Comparison of ENCODE assay signal across 8 cellular contexts in genomic region chr6:158653577-158654354, GRCh38. TPM values are rescaled to one million over a fixed set of nuclear protein-coding genes. Genes with fewer than 3 reads are reported as not detected.
DNase-seq lines count a peak whose midpoint lies in the region; ATAC-seq and TF ChIP-seq lines count a peak whose summit lies in the region.

No MANE protein-coding gene starts in this region.

- H3K9me3 ChIP-seq in esophagus squamous epithelium, result no peaks in the 10 kb centered on the region
- H3K9me3 ChIP-seq in spleen, result no peaks in the 10 kb centered on the region

- TF ChIP-seq POLR2A in esophagus squamous epithelium (IDR thresholded peaks at IDR 0.05), result peak in 1 of 4 donors; percentile 52
- TF ChIP-seq POLR2A in spleen (IDR thresholded peaks at IDR 0.05), result no peak

- H3K27ac ChIP-seq in esophagus squamous epithelium (peak overlapping the region; percentile 64 to 87 (median 78)), spleen (peak overlapping the region; percentile 76 to 95 (median 89))

- H3K27me3 ChIP-seq in esophagus squamous epithelium (no peaks in the 10 kb centered on the region), spleen (replicated peaks in 1 of 7) (no peaks in the 10 kb centered on the region)

- WGBS in esophagus squamous epithelium, 2 donors, result 67 to 69% methylated on average over 14 to 15 of the region's 15 CpGs
- WGBS in spleen, 5 donors, result 40 to 50% (median 43%) methylated on average over 15 of the region's 15 CpGs

- ATAC-seq in GM18873 (IDR thresholded peaks at IDR 0.05; ENCODE audit: low FRiP score, unreplicated experiment) (peak; percentile 38), HG03280 (IDR thresholded peaks at IDR 0.05; ENCODE audit: unreplicated experiment) (peak; percentile 51), WTC11 (no peak; the same call in 1 of the 2 replicates)
- ATAC-seq in activated CD8-positive, alpha-beta T cell treated with anti-CD3 and anti-CD28 coated beads for 36 hours, result peak; percentile 52

- H3K4me1 Mint-ChIP-seq in activated CD8-positive, alpha-beta T cell treated with anti-CD3 and anti-CD28 coated beads for 36 hours (ENCODE audit: low read depth), result peaks cover 60% of the 10 kb centered on the region
- H3K4me1 Mint-ChIP-seq in WTC11, result peaks cover 18% of the 10 kb centered on the region

- H3K36me3 ChIP-seq in esophagus squamous epithelium (no peaks in the 10 kb centered on the region), spleen (peaks cover 0 to 21% (median 0%) of the 10 kb centered on the region in 6 donors)

- H3K4me1 ChIP-seq in esophagus squamous epithelium (peaks cover 0 to 34% (median 19%) of the 10 kb centered on the region in 3 donors), spleen (peaks cover 25 to 83% (median 70%) of the 10 kb centered on the region in 6 donors)

- CTCF ChIA-PET in activated CD8-positive, alpha-beta T cell treated with anti-CD3 and anti-CD28 coated beads for 36 hours (lab: Charles Lee), result interaction anchor here (1.2 to 1.7 kb wide), 2 partner anchors 10 to 38 kb away, joined by 3 to 10 read pairs; no protein-coding TSS in a partner anchor
- CTCF ChIA-PET in WTC11 (lab: Charles Lee), result interaction anchor here (0.7 kb wide), 2 partner anchors 25 to 65 kb away, joined by 3 to 4 read pairs; no protein-coding TSS in a partner anchor

- peak overlapping the region; percentile 98 for H3K27ac Mint-ChIP-seq in activated CD8-positive, alpha-beta T cell treated with anti-CD3 and anti-CD28 coated beads for 36 hours
- H3K27ac Mint-ChIP-seq in WTC11, result no peak overlapping the region

- no peak for TF ChIP-seq CTCF in activated CD8-positive, alpha-beta T cell treated with anti-CD3 and anti-CD28 coated beads for 36 hours (IDR thresholded peaks at IDR 0.05)
- TF ChIP-seq CTCF in esophagus squamous epithelium (IDR thresholded peaks at IDR 0.05), result no peak
- TF ChIP-seq CTCF in spleen (IDR thresholded peaks at IDR 0.05 in 8 of 11, conservative IDR thresholded peaks at IDR 0.05 in 3 of 11), result peak in 2 of 11 experiments; percentile 10 to 18
- no peak for TF ChIP-seq CTCF in foreskin fibroblast (IDR thresholded peaks at IDR 0.05; ENCODE audit: low read depth, low read length)
- TF ChIP-seq CTCF in WTC11 (IDR thresholded peaks at IDR 0.05), result no peak

- intact Hi-C loops in activated CD8-positive, alpha-beta T cell treated with anti-CD3 and anti-CD28 coated beads for 36 hours (cut with micrococcal nuclease), result no loop called here
- intact Hi-C loops in esophagus squamous epithelium (cut with DNase I), result no loop called here
- intact Hi-C loops in spleen (cut with DNase I; ENCODE audit: low total_unique reads), result no loop called here
- intact Hi-C loops in posterior vena cava (cut with DNase I), result no loop called here

- peaks cover 72% of the 10 kb centered on the region for H3K36me3 Mint-ChIP-seq in activated CD8-positive, alpha-beta T cell treated with anti-CD3 and anti-CD28 coated beads for 36 hours (ENCODE audit: low read depth)
- H3K36me3 Mint-ChIP-seq in WTC11, result no peaks in the 10 kb centered on the region

- peak overlapping the region in 1 of 4 donors; percentile 4 for H3K4me3 ChIP-seq in esophagus squamous epithelium
- H3K4me3 ChIP-seq in spleen, result peak overlapping the region in 2 of 8 donors; percentile 10 to 55
- H3K4me3 ChIP-seq in foreskin fibroblast (ENCODE audit: low read depth in 1 of 2, low read length in 2 of 2), result no peak overlapping the region

- peaks cover 2% of the 10 kb centered on the region for H3K27me3 Mint-ChIP-seq in activated CD8-positive, alpha-beta T cell treated with anti-CD3 and anti-CD28 coated beads for 36 hours
- H3K27me3 Mint-ChIP-seq in WTC11 (ENCODE audit: low read depth), result no peaks in the 10 kb centered on the region

- H3K9me3 Mint-ChIP-seq in activated CD8-positive, alpha-beta T cell treated with anti-CD3 and anti-CD28 coated beads for 36 hours, result peaks cover 7% of the 10 kb centered on the region
- H3K9me3 Mint-ChIP-seq in WTC11, result no peaks in the 10 kb centered on the region

- H3K4me3 Mint-ChIP-seq in activated CD8-positive, alpha-beta T cell treated with anti-CD3 and anti-CD28 coated beads for 36 hours, result peak overlapping the region; percentile 83
- no peak overlapping the region for H3K4me3 Mint-ChIP-seq in WTC11

- POLR2A ChIA-PET in activated CD8-positive, alpha-beta T cell treated with anti-CD3 and anti-CD28 coated beads for 36 hours (lab: Charles Lee), result interaction anchor here (0.6 to 7.8 kb wide), 5 partner anchors 9 to 1664 kb away, joined by 4 to 112 read pairs (median 7); partner anchors contain the start of gene DYNLT1
- POLR2A ChIA-PET in WTC11 (lab: Charles Lee), result no interaction called here

- DNase-seq in activated CD8-positive, alpha-beta T cell treated with anti-CD3 and anti-CD28 coated beads for 36 hours, result peak; percentile 97
- no peak for DNase-seq in esophagus squamous epithelium (lab: John Stamatoyannopoulos, UW)
- peak; percentile 91 for DNase-seq in spleen
- no peak for DNase-seq in posterior vena cava (ENCODE audit: low spot score)
- DNase-seq in foreskin fibroblast, result no peak
- DNase-seq in WTC11 (ENCODE audit: low spot score), result no peak

TF ChIP-seq in WTC11, 78 proteins besides CTCF, POLR2A, EP300 and RAD21:
- TF ChIP-seq ZNF396 (CRISPR knock-in tag; IDR thresholded peaks at IDR 0.05; ENCODE audit: borderline replicate concordance) (no peak), CDX4 (CRISPR knock-in tag; IDR thresholded peaks at IDR 0.05; ENCODE audit: borderline replicate concordance) (no peak), ELF4 (CRISPR knock-in tag; IDR thresholded peaks at IDR 0.05; ENCODE audit: low read depth) (no peak), JUN (CRISPR knock-in tag; IDR thresholded peaks at IDR 0.05) (no peak), MXD4 (CRISPR knock-in tag; IDR thresholded peaks at IDR 0.05; ENCODE audit: borderline replicate concordance) (no peak), HMGA2 (CRISPR knock-in tag; IDR thresholded peaks at IDR 0.05) (no peak), ZNF317 (CRISPR knock-in tag; IDR thresholded peaks at IDR 0.05; ENCODE audit: borderline replicate concordance, low read depth) (no peak), NFATC4 (CRISPR knock-in tag; IDR thresholded peaks at IDR 0.05) (no peak), SOX15 (CRISPR knock-in tag; IDR thresholded peaks at IDR 0.05) (no peak), TP53 (CRISPR knock-in tag; IDR thresholded peaks at IDR 0.05) (no peak), MYBL2 (CRISPR knock-in tag; IDR thresholded peaks at IDR 0.05) (no peak), CREM (CRISPR knock-in tag; IDR thresholded peaks at IDR 0.05) (no peak), EMX1 (CRISPR knock-in tag; IDR thresholded peaks at IDR 0.05) (no peak), ZNF671 (CRISPR knock-in tag; IDR thresholded peaks at IDR 0.05) (no peak), ZMAT4 (CRISPR knock-in tag; IDR thresholded peaks at IDR 0.05) (no peak), AFF4 (CRISPR knock-in tag; IDR thresholded peaks at IDR 0.05; ENCODE audit: borderline replicate concordance) (no peak), GRHL2 (CRISPR knock-in tag; IDR thresholded peaks at IDR 0.05; ENCODE audit: insufficient replicate concordance, severe bottlenecking) (no peak), ZNF423 (CRISPR knock-in tag; IDR thresholded peaks at IDR 0.05) (no peak)
TF ChIP-seq in WTC11: peak in this region for 0.

RNA-seq across cellular contexts. Expression of gene SYTL3, which starts 3.9 kb away (rescaled TPM):
- total RNA-seq in activated CD8-positive, alpha-beta T cell treated with anti-CD3 and anti-CD28 coated beads for 36 hours, result 100 to 1,000 TPM; 151 to 163 TPM
- total RNA-seq in esophagus squamous epithelium (1 to 10 TPM; 1.6 to 8.0 (median 3.0) TPM), spleen (10 to 100 TPM; 13.2 to 48.3 (median 19.5) TPM), posterior vena cava (1 to 10 TPM; 2.0 to 6.5 TPM), WTC11 (2021) (0.27 to 0.39 TPM (median 0.28 TPM) in 3 replicates)
- polyA plus RNA-seq in spleen, result 1 to 10 TPM; 5.9 to 8.5 (median 6.4) TPM

RNA-seq across cellular contexts. Expression of gene DYNLT1, which starts 9.2 kb away (rescaled TPM):
- 10 to 100 TPM; 94.3 to 98.3 TPM for total RNA-seq in activated CD8-positive, alpha-beta T cell treated with anti-CD3 and anti-CD28 coated beads for 36 hours
- total RNA-seq in esophagus squamous epithelium (100 to 1,000 TPM in 1 of 4 donors, 10 to 100 TPM in 3; 78.7 to 107 (median 87.4) TPM), spleen (10 to 100 TPM; 61.3 to 91.3 (median 71.3) TPM), posterior vena cava (10 to 100 TPM; 91.3 to 91.4 TPM), WTC11 (2021) (79.0 to 98.1 TPM (median 91.8 TPM) in 3 replicates)
- polyA plus RNA-seq in spleen, result 100 to 1,000 TPM in 2 of 3 donors, 10 to 100 TPM in 1; 81.8 to 131 (median 126) TPM

Comparison
In these comparisons a context has a peak if more than half of its experiments do, and no peak if none do; other contexts are left out.
1. DNase-seq: peak in activated CD8-positive, alpha-beta T cell treated with anti-CD3 and anti-CD28 coated beads for 36 hours (single experiment) and spleen (single experiment); none in esophagus squamous epithelium (single experiment), posterior vena cava (single experiment), foreskin fibroblast (0 of 2) and WTC11 (single experiment).